In the genomic region with DNA sequence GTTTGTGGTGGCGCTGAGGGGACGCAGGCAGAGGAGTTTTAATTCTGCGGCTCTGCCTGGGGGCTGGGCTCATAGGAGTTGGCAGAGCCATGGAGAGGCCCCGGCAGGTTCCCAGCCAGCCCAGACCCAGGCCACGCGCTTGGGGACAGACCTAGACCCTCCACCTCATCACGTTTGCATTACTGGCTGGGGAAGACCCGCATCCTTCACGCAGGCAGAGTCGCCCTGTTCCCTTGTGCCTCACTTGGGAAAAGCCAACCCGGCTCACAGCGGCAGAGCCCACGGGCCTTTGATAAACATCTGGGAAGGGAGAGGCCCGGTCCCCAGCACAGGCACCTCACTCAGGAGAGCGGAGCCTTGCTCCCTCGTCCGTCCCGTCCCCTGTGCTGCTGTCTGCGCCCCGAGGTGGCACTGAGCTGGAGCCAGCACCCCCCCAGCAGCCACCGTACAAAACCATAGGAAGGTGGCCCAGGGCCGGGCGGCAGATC, we compare ENCODE assay signal across 14 cellular contexts. TPM values are rescaled to one million over a fixed set of nuclear protein-coding genes. Genes with fewer than 3 reads are reported as not detected.
DNase-seq lines count a peak whose midpoint lies in the region; ATAC-seq and TF ChIP-seq lines count a peak whose summit lies in the region.
"Had no signal": no experiment of that assay in that cellular context is flagged by ENCODE, and none has a peak within 500 bp of the region (broad histone marks: within the 10 kb centered on the region; RNA-seq: fewer than 3 reads in every experiment).

No MANE protein-coding gene starts in this region.

- no peak overlapping the region for H3K4me3 ChIP-seq in BLaER1 treated with 17β-estradiol and CSF1 and Interleukin-3, amounts not matched to agents 10 nM and 100 nM
- H3K4me3 ChIP-seq in WERI-Rb-1 (ENCODE audit: low read depth, low read length) (no peak overlapping the region), sigmoid colon (no peak overlapping the region)
- H3K4me3 ChIP-seq: right lobe of liver had no signal

- peak overlapping the region in 9 of 11 experiments; percentile 0 to 97 (median 38); a peak in 17 of 22 replicates for H3K4me2 ChIP-seq in BLaER1 treated with 17β-estradiol and CSF1 and Interleukin-3, amounts not matched to agents 10 nM and 100 nM

- no peak for DNase-seq in WERI-Rb-1
- DNase-seq in left ventricle myocardium superior, result no peak
- peak; percentile 58 for DNase-seq in sigmoid colon
- DNase-seq in activated CD8-positive, alpha-beta memory T cell treated with anti-CD3 and anti-CD28 coated beads, Interleukin-2, amount 50 U/mL, for 4 hours, result no peak
- DNase-seq in DMS79 (lab: John Stamatoyannopoulos, UW), result no peak
- DNase-seq in GM10248 (ENCODE audit: extremely low spot score), result no peak
- DNase-seq: activated T-cell treated with anti-CD3 and anti-CD28 coated beads for 4 hours; DMS153; effector CD4-positive, alpha-beta T cell; NCI-H1092 had no signal

- peaks cover 4 to 91% (median 67%) of the 10 kb centered on the region in 11 experiments; a peak in 17 of 22 replicates for H4K20me1 ChIP-seq in BLaER1 treated with 17β-estradiol and CSF1 and Interleukin-3, amounts not matched to agents 10 nM and 100 nM

- intact Hi-C loops in left ventricle myocardium superior (cut with micrococcal nuclease) (loop anchor here (5.0 kb wide), 1 partner anchor 163 kb away; no protein-coding TSS in a partner anchor), sigmoid colon (cut with DNase I) (loop anchor here (1.0 to 2.0 kb wide), 2 partner anchors 111 to 164 kb away; no protein-coding TSS in a partner anchor)

- H3K27me3 ChIP-seq in BLaER1 treated with 17β-estradiol and CSF1 and Interleukin-3, amounts not matched to agents 10 nM and 100 nM, result no peaks in the 10 kb centered on the region
- H3K27me3 ChIP-seq in WERI-Rb-1 (ENCODE audit: insufficient read depth, low read depth, severe bottlenecking) (no peaks in the 10 kb centered on the region), sigmoid colon (no peaks in the 10 kb centered on the region)
- H3K27me3 ChIP-seq: right lobe of liver had no signal

- ATAC-seq in left ventricle myocardium superior (peak; percentile 2), HG03460 (IDR thresholded peaks at IDR 0.05; ENCODE audit: unreplicated experiment) (no peak)
- ATAC-seq: activated CD4-positive, CD25-positive, alpha-beta regulatory T cell treated with anti-CD3 and anti-CD28 coated beads, Interleukin-2, amount 50 U/mL, for 24 hours had no signal

- peak overlapping the region in 3 of 11 experiments; percentile 18 to 49 (median 26); a peak in 3 of 22 replicates for H3K27ac ChIP-seq in BLaER1 treated with 17β-estradiol and CSF1 and Interleukin-3, amounts not matched to agents 10 nM and 100 nM
- H3K27ac ChIP-seq in WERI-Rb-1 (peak overlapping the region; percentile 31; the same call in 1 of the 2 replicates), sigmoid colon (peak overlapping the region; percentile 58 to 74 (median 64))
- H3K27ac ChIP-seq: right lobe of liver had no signal

- H3K9ac ChIP-seq in BLaER1 treated with 17β-estradiol and CSF1 and Interleukin-3, amounts not matched to agents 10 nM and 100 nM, result peak overlapping the region in 7 of 11 experiments; percentile 2 to 57 (median 18); a peak in 9 of 22 replicates

- peaks cover 12 to 71% (median 60%) of the 10 kb centered on the region in 10 experiments for H3K4me1 ChIP-seq in BLaER1 treated with 17β-estradiol and CSF1 and Interleukin-3, amounts not matched to agents 10 nM and 100 nM
- peaks cover 0 to 29% (median 15%) of the 10 kb centered on the region in 4 donors for H3K4me1 ChIP-seq in sigmoid colon
- H3K4me1 ChIP-seq: right lobe of liver had no signal

- WGBS in sigmoid colon, 2 donors, result 86 to 91% methylated on average over 23 of the region's 23 CpGs

- TF ChIP-seq POLR2A in sigmoid colon (IDR thresholded peaks at IDR 0.05), result no peak

- CTCF ChIA-PET in GM10248 (lab: Yijun Ruan, JAX), result interaction anchor here (1.2 to 2.2 kb wide), 3 partner anchors 11 to 37 kb away, joined by 3 to 6 read pairs (median 3); no protein-coding TSS in a partner anchor

- no peak for TF ChIP-seq EP300 in sigmoid colon (IDR thresholded peaks at IDR 0.05)

- peaks cover 63 to 91% (median 75%) of the 10 kb centered on the region in 11 experiments for H3K36me3 ChIP-seq in BLaER1 treated with 17β-estradiol and CSF1 and Interleukin-3, amounts not matched to agents 10 nM and 100 nM
- H3K36me3 ChIP-seq in WERI-Rb-1 (peaks cover 57% of the 10 kb centered on the region), sigmoid colon (peaks cover 15 to 79% (median 24%) of the 10 kb centered on the region in 4 donors)

- no peaks in the 10 kb centered on the region for H3K9me3 ChIP-seq in BLaER1 treated with 17β-estradiol and CSF1 and Interleukin-3, amounts not matched to agents 10 nM and 100 nM (replicated peaks in 1 of 11)
- H3K9me3 ChIP-seq in WERI-Rb-1 (ENCODE audit: severe bottlenecking) (no peaks in the 10 kb centered on the region), sigmoid colon (no peaks in the 10 kb centered on the region)
- H3K9me3 ChIP-seq: right lobe of liver had no signal

- TF ChIP-seq CTCF in WERI-Rb-1 (IDR thresholded peaks at IDR 0.05; ENCODE audit: low read depth, low read length) (no peak), sigmoid colon (IDR thresholded peaks at IDR 0.05) (no peak), GM10248 (IDR thresholded peaks at IDR 0.05; ENCODE audit: control extremely low read depth, extremely low read depth, low read depth, missing control alignments) (no peak)

- POLR2A ChIA-PET in GM10248 (lab: Yijun Ruan, JAX), result no interaction called here

RNA-seq across cellular contexts. Expression of a gene that starts 54.8 kb away (rescaled TPM):
- total RNA-seq in left ventricle myocardium superior (5.2 TPM), sigmoid colon (10 to 100 TPM in 2 of 4 donors, 1 to 10 TPM in 2; 6.1 to 10.5 (median 9.0) TPM)
- 1 to 10 TPM; 2.4 to 5.3 (median 3.9) TPM for polyA plus RNA-seq in sigmoid colon
